Comparison of ENCODE assay signal across 1 cellular context in the genomic region with DNA sequence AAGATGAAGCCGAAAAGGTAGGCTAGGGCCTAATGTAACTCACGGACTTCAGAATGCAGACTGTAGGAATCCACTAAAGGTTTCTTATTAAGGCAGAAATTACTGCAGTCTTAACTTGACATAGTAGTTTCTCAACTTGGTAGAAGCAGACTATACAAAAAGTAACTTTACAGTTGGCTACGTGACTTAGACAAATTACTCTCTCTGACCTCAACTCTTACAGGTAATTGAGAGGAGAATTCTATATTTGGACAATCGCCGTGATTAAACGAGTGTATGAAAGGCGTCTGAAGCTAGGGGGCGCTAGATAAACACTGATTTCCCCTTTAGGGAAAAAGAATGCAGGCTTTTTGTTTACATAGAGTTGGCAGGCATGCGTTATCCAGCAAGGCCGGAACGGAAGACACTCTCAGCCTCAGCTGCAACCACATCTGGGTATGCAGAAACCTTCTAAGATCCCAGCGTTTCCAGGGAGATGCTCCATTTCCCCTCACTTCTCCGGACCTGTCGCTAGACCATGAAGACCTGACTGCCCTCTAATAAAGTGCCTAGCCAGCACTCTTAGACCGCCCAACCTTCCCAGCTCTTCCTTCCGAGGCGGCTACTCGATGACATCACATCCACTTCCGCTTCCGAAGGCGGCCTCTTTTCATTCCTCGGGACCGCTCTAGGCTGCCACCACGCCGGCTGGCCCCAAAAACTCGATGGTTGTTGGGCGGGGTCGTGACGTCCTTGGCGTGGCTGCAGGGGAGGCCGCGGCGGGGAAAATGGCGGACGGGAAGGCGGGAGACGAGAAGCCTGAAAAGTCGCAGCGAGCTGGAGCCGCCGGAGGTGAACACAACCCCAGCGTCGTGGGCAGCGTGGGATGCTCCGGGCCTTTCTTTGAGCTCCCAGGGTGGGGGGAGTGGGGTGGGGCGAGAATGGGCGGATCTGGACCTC.
TF ChIP-seq lines count a peak whose summit lies in the region.

Gene PCNP (plus strand): TSS at position 732 of the 939 bp plus-strand sequence. CDS start 36 bp downstream, at position 768.

TF ChIP-seq in HepG2, 621 proteins besides CTCF, POLR2A, EP300 and RAD21 (continued from another document and continues in another):
- TF ChIP-seq, protein P1, sequence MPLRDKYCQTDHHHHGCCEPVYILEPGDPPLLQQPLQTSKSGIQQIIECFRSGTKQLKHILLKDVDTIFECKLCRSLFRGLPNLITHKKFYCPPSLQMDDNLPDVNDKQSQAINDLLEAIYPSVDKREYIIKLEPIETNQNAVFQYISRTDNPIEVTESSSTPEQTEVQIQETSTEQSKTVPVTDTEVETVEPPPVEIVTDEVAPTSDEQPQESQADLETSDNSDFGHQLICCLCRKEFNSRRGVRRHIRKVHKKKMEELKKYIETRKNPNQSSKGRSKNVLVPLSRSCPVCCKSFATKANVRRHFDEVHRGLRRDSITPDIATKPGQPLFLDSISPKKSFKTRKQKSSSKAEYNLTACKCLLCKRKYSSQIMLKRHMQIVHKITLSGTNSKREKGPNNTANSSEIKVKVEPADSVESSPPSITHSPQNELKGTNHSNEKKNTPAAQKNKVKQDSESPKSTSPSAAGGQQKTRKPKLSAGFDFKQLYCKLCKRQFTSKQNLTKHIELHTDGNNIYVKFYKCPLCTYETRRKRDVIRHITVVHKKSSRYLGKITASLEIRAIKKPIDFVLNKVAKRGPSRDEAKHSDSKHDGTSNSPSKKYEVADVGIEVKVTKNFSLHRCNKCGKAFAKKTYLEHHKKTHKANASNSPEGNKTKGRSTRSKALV (CRISPR knock-in tag; IDR thresholded peaks at IDR 0.05): no peak
- no peak for TF ChIP-seq ZBTB14 (CRISPR knock-in tag; IDR thresholded peaks at IDR 0.05)
- TF ChIP-seq SNAPC4 (CRISPR knock-in tag; IDR thresholded peaks at IDR 0.05): peak; percentile 94
- TF ChIP-seq ZNF234 (CRISPR knock-in tag; conservative IDR thresholded peaks at IDR 0.05): no peak
- 0 out of 2 replicates have a peak, but pooled peaks have one; percentile 34 for TF ChIP-seq ZBTB42 (CRISPR knock-in tag; IDR thresholded peaks at IDR 0.05)
- no peak for TF ChIP-seq ZNF713 (CRISPR knock-in tag; IDR thresholded peaks at IDR 0.05)
- TF ChIP-seq ARID2 (CRISPR knock-in tag; IDR thresholded peaks at IDR 0.05; ENCODE audit: borderline replicate concordance): no peak
- TF ChIP-seq SMC3 (IDR thresholded peaks at IDR 0.05; ENCODE audit: low read length): peak; percentile 63
- peak; percentile 92 for TF ChIP-seq ZNF350 (CRISPR knock-in tag; IDR thresholded peaks at IDR 0.05; ENCODE audit: borderline replicate concordance, low read depth)
- TF ChIP-seq, protein P2, sequence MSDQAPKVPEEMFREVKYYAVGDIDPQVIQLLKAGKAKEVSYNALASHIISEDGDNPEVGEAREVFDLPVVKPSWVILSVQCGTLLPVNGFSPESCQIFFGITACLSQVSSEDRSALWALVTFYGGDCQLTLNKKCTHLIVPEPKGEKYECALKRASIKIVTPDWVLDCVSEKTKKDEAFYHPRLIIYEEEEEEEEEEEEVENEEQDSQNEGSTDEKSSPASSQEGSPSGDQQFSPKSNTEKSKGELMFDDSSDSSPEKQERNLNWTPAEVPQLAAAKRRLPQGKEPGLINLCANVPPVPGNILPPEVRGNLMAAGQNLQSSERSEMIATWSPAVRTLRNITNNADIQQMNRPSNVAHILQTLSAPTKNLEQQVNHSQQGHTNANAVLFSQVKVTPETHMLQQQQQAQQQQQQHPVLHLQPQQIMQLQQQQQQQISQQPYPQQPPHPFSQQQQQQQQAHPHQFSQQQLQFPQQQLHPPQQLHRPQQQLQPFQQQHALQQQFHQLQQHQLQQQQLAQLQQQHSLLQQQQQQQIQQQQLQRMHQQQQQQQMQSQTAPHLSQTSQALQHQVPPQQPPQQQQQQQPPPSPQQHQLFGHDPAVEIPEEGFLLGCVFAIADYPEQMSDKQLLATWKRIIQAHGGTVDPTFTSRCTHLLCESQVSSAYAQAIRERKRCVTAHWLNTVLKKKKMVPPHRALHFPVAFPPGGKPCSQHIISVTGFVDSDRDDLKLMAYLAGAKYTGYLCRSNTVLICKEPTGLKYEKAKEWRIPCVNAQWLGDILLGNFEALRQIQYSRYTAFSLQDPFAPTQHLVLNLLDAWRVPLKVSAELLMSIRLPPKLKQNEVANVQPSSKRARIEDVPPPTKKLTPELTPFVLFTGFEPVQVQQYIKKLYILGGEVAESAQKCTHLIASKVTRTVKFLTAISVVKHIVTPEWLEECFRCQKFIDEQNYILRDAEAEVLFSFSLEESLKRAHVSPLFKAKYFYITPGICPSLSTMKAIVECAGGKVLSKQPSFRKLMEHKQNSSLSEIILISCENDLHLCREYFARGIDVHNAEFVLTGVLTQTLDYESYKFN (CRISPR knock-in tag; conservative IDR thresholded peaks at IDR 0.05): peak; percentile 28; the same call in 1 of the 2 replicates
- 0 out of 2 replicates have a peak, but pooled peaks have one; percentile 57 for TF ChIP-seq ZNF550 (CRISPR knock-in tag; IDR thresholded peaks at IDR 0.05; ENCODE audit: borderline replicate concordance)
- peak; percentile 86 for TF ChIP-seq TCF7 (IDR thresholded peaks at IDR 0.05; ENCODE audit: low read depth)
- TF ChIP-seq ZNF318 (CRISPR knock-in tag; IDR thresholded peaks at IDR 0.05): no peak
- TF ChIP-seq, protein P3, sequence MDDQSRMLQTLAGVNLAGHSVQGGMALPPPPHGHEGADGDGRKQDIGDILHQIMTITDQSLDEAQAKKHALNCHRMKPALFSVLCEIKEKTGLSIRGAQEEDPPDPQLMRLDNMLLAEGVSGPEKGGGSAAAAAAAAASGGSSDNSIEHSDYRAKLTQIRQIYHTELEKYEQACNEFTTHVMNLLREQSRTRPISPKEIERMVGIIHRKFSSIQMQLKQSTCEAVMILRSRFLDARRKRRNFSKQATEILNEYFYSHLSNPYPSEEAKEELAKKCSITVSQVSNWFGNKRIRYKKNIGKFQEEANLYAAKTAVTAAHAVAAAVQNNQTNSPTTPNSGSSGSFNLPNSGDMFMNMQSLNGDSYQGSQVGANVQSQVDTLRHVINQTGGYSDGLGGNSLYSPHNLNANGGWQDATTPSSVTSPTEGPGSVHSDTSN (CRISPR knock-in tag; IDR thresholded peaks at IDR 0.05; ENCODE audit: borderline replicate concordance): no peak
- no peak for TF ChIP-seq PCBP1 (IDR thresholded peaks at IDR 0.05; ENCODE audit: borderline replicate concordance, low read depth, low read length)
- TF ChIP-seq NFE2L1 (CRISPR knock-in tag; IDR thresholded peaks at IDR 0.05; ENCODE audit: borderline replicate concordance): 0 out of 2 replicates have a peak, but pooled peaks have one; percentile 53
- no peak for TF ChIP-seq ZNF737 (CRISPR knock-in tag; IDR thresholded peaks at IDR 0.05; ENCODE audit: borderline replicate concordance)
- TF ChIP-seq NCOA5 (CRISPR knock-in tag; IDR thresholded peaks at IDR 0.05): no peak
- TF ChIP-seq ZNF672 (CRISPR knock-in tag; IDR thresholded peaks at IDR 0.05): no peak
- no peak for TF ChIP-seq ZNF343 (CRISPR knock-in tag; IDR thresholded peaks at IDR 0.05)
- TF ChIP-seq FLYWCH1 (CRISPR knock-in tag; IDR thresholded peaks at IDR 0.05): no peak
- TF ChIP-seq HDAC6 (IDR thresholded peaks at IDR 0.05; ENCODE audit: low read depth, low read length): no peak
- TF ChIP-seq ZNF543 (CRISPR knock-in tag; IDR thresholded peaks at IDR 0.05): no peak
- TF ChIP-seq NCOA2 (CRISPR knock-in tag; IDR thresholded peaks at IDR 0.05): 0 out of 2 replicates have a peak, but pooled peaks have one; percentile 27
- TF ChIP-seq, protein P4, sequence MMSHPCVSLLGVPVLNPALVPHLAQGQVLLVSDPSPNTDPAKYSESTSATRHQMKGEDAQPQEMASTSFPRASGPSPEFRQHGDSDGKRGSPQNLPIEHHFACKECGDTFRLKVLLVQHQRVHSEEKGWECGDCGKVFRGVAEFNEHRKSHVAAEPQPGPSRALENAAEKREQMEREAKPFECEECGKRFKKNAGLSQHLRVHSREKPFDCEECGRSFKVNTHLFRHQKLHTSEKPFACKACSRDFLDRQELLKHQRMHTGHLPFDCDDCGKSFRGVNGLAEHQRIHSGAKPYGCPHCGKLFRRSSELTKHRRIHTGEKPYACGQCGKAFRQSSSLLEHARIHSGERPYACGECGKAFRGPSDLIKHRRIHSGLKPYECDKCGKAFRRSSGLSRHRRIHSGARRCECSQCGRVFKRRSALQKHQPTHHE (CRISPR knock-in tag; IDR thresholded peaks at IDR 0.05; ENCODE audit: borderline replicate concordance): peak; percentile 69; the same call in 1 of the 2 replicates
- no peak for TF ChIP-seq ZNF572 (CRISPR knock-in tag; IDR thresholded peaks at IDR 0.05)
- 0 out of 2 replicates have a peak, but pooled peaks have one; percentile 38 for TF ChIP-seq ARNTL (CRISPR knock-in tag; IDR thresholded peaks at IDR 0.05)
